Comparison of ENCODE assay signal across 27 cellular contexts in the genomic region with DNA sequence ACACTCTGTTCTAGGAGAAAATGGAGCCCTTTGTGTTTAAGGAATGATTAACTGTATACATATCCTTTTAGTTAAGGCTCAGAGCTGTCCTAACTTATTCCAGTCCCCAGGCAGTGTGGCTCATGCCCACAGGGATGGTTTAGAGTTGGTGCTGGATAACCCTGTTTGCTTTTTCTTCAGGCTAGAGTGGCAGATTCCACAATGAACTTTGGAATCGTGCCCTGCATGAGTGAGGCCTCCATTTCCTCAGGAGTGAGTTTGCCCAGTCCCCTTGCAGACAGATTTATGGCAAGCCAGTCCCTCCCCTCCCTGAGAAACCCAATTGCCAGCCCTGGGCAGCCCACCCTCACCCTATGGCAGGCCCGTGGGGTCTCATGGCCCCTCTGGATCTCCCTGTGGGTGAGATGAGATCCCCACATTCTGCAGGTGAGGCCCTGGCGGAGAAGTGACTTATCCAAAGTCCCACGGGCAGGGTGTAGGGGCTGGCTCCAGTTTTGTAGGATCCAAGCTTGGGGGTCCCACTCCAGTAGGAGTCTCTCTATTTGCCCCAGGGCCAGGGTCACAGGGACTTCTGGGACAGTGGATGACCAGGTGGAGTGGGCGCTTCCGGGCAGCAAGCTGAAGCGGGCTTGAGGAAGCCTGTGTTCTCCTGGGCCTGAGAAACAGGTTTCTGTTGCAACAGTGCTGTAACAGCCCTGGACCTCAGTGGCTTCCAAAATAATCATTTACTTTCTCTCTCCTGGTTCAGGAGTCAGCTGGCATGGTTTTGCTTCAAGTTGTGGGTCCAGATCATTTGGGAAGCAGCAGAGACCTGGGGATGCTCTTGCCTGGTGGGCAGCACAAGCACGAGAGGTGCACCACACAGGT. TPM values are rescaled to one million over a fixed set of nuclear protein-coding genes. Genes with fewer than 3 reads are reported as not detected.
A peak's percentile ranks its signal among the peaks of the same experiment; 100 is the strongest.
DNase-seq lines count a peak whose midpoint lies in the region; ATAC-seq, FAIRE-seq and TF ChIP-seq lines count a peak whose summit lies in the region.
"Had no signal": no experiment of that assay in that cellular context is flagged by ENCODE, and none has a peak within 500 bp of the region (broad histone marks: within the 10 kb centered on the region; RNA-seq: fewer than 3 reads in every experiment).

No MANE protein-coding gene starts in this region.

- BruUV-seq in K562 (replicated peaks; lab: Mats Ljungman, UMichigan), result no TSS peak

- no peak for DNase-seq in K562 (ENCODE audit: extremely low read depth in 1 of 4, low spot score in 3 of 4)
- peak; percentile 43 for DNase-seq in islet precursor cell
- DNase-seq in trophoblast cell, result peak in 1 of 2 donors; percentile 25
- no peak for DNase-seq in D721Med (ENCODE audit: insufficient read length, low spot score)
- DNase-seq in dedifferentiated amniotic fluid mesenchymal stem cell (ENCODE audit: extremely low spot score), result no peak
- no peak for DNase-seq in NCI-H1436 (lab: John Stamatoyannopoulos, UW)
- DNase-seq: activated CD4-positive, alpha-beta memory T cell treated with anti-CD3 and anti-CD28 coated beads for 36 hours; activated CD4-positive, alpha-beta T cell treated with anti-CD3 and anti-CD28 coated beads for 1 hour; activated CD8-positive, alpha-beta memory T cell treated with anti-CD3 and anti-CD28 coated beads, Interleukin-2, amount 50 U/mL, for 48 hours; activated naive CD4-positive, alpha-beta T cell treated with anti-CD3 and anti-CD28 coated beads, Interleukin-2, amount 50 U/mL, for 16 hours; CD4-positive, alpha-beta memory T cell; DMS153; HCEC 1CT; kidney glomerular epithelial cell; NCI-H1092; NCI-H1694 treated with DMSO at 0.1 percent for 48 hours; NCI-H446 treated with DMSO at 0.1 percent for 48 hours; NCI-H774; SIG-M5; spleen; stimulated activated CD8-positive, alpha-beta memory T cell treated with anti-CD3 and anti-CD28 coated beads, Interleukin-4, amount 100 ng/mL, for 48 hours; stimulated activated naive CD8-positive, alpha-beta T cell treated with anti-CD3 and anti-CD28 coated beads, Interleukin-15, amount 100 ng/mL, for 72 hours had no signal

- H3K27me3 ChIP-seq in K562 (ENCODE audit: control insufficient read depth in 2 of 2, insufficient read depth in 2 of 2, low read length in 2 of 2) (no peaks in the 10 kb centered on the region), trophoblast cell (ENCODE audit: insufficient read depth, low read length) (no peaks in the 10 kb centered on the region), gastroesophageal sphincter (no peaks in the 10 kb centered on the region)
- H3K27me3 ChIP-seq: spleen had no signal

- POLR2A ChIA-PET in K562 (lab: Yijun Ruan, JAX), result interaction anchor here (1.5 kb wide), 1 partner anchor 9 kb away, joined by 5 read pairs; a partner anchor contains a TSS

- no peak for TF ChIP-seq CTCF in C4-2B (conservative IDR thresholded peaks at IDR 0.05)
- no peak for TF ChIP-seq CTCF in K562 (IDR thresholded peaks at IDR 0.05 in 2 of 3, conservative IDR thresholded peaks at IDR 0.05 in 1 of 3; ENCODE audit: insufficient read depth in 2 of 3, low read depth in 1 of 3, low read length in 3 of 3)
- no peak for TF ChIP-seq CTCF in D721Med (IDR thresholded peaks at IDR 0.05; ENCODE audit: insufficient read depth, missing control alignments)
- TF ChIP-seq CTCF in gastroesophageal sphincter (IDR thresholded peaks at IDR 0.05), result no peak

- TF ChIP-seq EP300 in K562 (IDR thresholded peaks at IDR 0.05; ENCODE audit: low read length) (no peak), gastroesophageal sphincter (IDR thresholded peaks at IDR 0.05) (no peak)

- H4K12ac ChIP-seq in trophoblast cell (ENCODE audit: low read depth, low read length), result no peak overlapping the region

- no peak overlapping the region for H3K14ac ChIP-seq in trophoblast cell (ENCODE audit: low read length)

- H3K4me1 ChIP-seq in K562 (replicated peaks in 1 of 2; ENCODE audit: control insufficient read depth in 2 of 2, insufficient read depth in 2 of 2, low read length in 2 of 2) (peaks cover 11 to 25% of the 10 kb centered on the region in 2 experiments; a peak in 4 of 5 replicates), trophoblast cell (ENCODE audit: control insufficient read depth in 1 of 2, insufficient read depth in 2 of 2, low read length in 2 of 2) (peaks cover 0 to 10% of the 10 kb centered on the region in 2 experiments), gastroesophageal sphincter (no peaks in the 10 kb centered on the region)
- H3K4me1 ChIP-seq: spleen had no signal

- H3K9me3 ChIP-seq in K562 (replicated peaks; ENCODE audit: control insufficient read depth, insufficient read depth, low read depth, low read length) (no peaks in the 10 kb centered on the region), trophoblast cell (ENCODE audit: insufficient read depth, low read depth, low read length) (no peaks in the 10 kb centered on the region), gastroesophageal sphincter (no peaks in the 10 kb centered on the region)
- H3K9me3 ChIP-seq: spleen had no signal

- H4K20me1 ChIP-seq in K562 (replicated peaks; ENCODE audit: control insufficient read depth, insufficient read depth, low read length), result no peaks in the 10 kb centered on the region

- TF ChIP-seq POLR2A in K562 (conservative IDR thresholded peaks at IDR 0.05), result no peak
- no peak for TF ChIP-seq POLR2A in gastroesophageal sphincter (IDR thresholded peaks at IDR 0.05)

- no peak for FAIRE-seq in K562 (lab: Jason Lieb, UNC)
- FAIRE-seq in D721Med (lab: Jason Lieb, UNC), result no peak
- FAIRE-seq: endothelial cell of umbilical vein, RCC 7860 had no signal

- no peak overlapping the region for H2BK120ac ChIP-seq in trophoblast cell (ENCODE audit: insufficient read depth, low read length, poor library complexity)

- H3K79me1 ChIP-seq in trophoblast cell (ENCODE audit: low read length), result no peaks in the 10 kb centered on the region

- no peaks in the 10 kb centered on the region for H3K79me2 ChIP-seq in K562 (ENCODE audit: control insufficient read depth, insufficient read depth, low read length)
- no peaks in the 10 kb centered on the region for H3K79me2 ChIP-seq in trophoblast cell (ENCODE audit: control insufficient read depth, insufficient read depth, low read length, poor library complexity)

- ATAC-seq in K562, result no peak
- no peak for ATAC-seq in gastroesophageal sphincter
- ATAC-seq: natural killer cell treated with Interleukin-12 subunit alpha and Interleukin-12 subunit beta and Interleukin-15 and Interleukin-18, amount 100 ng/mL, for 72 hours; stimulated activated naive CD8-positive, alpha-beta T cell treated with anti-CD3 and anti-CD28 coated beads, Interleukin-15, amount 100 ng/mL, for 72 hours had no signal

- H3K9ac ChIP-seq in K562 (ENCODE audit: insufficient read depth in 1 of 2, low read depth in 2 of 2, low read length in 2 of 2) (peak overlapping the region in 1 of 2 experiments; percentile 51; a peak in 1 of 4 replicates), trophoblast cell (ENCODE audit: low read length) (no peak overlapping the region)

- no peak overlapping the region for H2BK12ac ChIP-seq in trophoblast cell (ENCODE audit: low read length)

- TF ChIP-seq RAD21 in K562 (CRISPR knock-in tag; conservative IDR thresholded peaks at IDR 0.05 in 1 of 2, IDR thresholded peaks at IDR 0.05 in 1 of 2), result no peak

- H2AFZ ChIP-seq in K562 (ENCODE audit: low read depth, low read length) (peak overlapping the region; percentile 83; the same call in 1 of the 2 replicates), trophoblast cell (ENCODE audit: insufficient read depth, low read length, poor library complexity) (no peak overlapping the region)

- H3K36me3 ChIP-seq in K562 (ENCODE audit: control insufficient read depth, insufficient read depth, low read length) (no peaks in the 10 kb centered on the region), trophoblast cell (ENCODE audit: control insufficient read depth in 1 of 2, insufficient read depth in 2 of 2, low read length in 2 of 2) (no peaks in the 10 kb centered on the region), gastroesophageal sphincter (no peaks in the 10 kb centered on the region)
- H3K36me3 ChIP-seq: spleen had no signal

- intact Hi-C loops in K562 (cut with micrococcal nuclease), result no loop called here

- peak overlapping the region; percentile 41 for H4K91ac ChIP-seq in trophoblast cell (ENCODE audit: low read depth, low read length)

- H4K8ac ChIP-seq in trophoblast cell (ENCODE audit: low read depth, low read length), result no peak overlapping the region

- no peak overlapping the region for H3K4ac ChIP-seq in trophoblast cell (ENCODE audit: low read depth, low read length)

- H2AK5ac ChIP-seq in trophoblast cell (ENCODE audit: low read length), result no peak overlapping the region

- CTCF ChIA-PET in K562 (lab: Yijun Ruan, JAX; ENCODE audit: low intra/inter-chr PET ratio), result no interaction called here

- no peak overlapping the region for H3K18ac ChIP-seq in trophoblast cell (ENCODE audit: low read length)

- in situ Hi-C loops in K562 (cut with MboI), result no loop called here

- no peak overlapping the region for H3K4me2 ChIP-seq in K562 (ENCODE audit: insufficient read depth, low read length)
- H3K4me2 ChIP-seq in trophoblast cell (ENCODE audit: low read length), result no peak overlapping the region

- H2BK5ac ChIP-seq in trophoblast cell (ENCODE audit: low read depth, low read length, poor library complexity), result no peak overlapping the region

- no peaks in the 10 kb centered on the region for H3K9me1 ChIP-seq in K562 (ENCODE audit: control insufficient read depth, insufficient read depth, low read length)

- H3K27ac ChIP-seq in C4-2B (peak overlapping the region; percentile 26), K562 (ENCODE audit: extremely low read depth, low read depth, low read length) (no peak overlapping the region), trophoblast cell (ENCODE audit: low read depth, low read length) (no peak overlapping the region), gastroesophageal sphincter (no peak overlapping the region)
- H3K27ac ChIP-seq: spleen had no signal

- no peak overlapping the region for H3K4me3 ChIP-seq in K562
- no peak overlapping the region for H3K4me3 ChIP-seq in trophoblast cell (ENCODE audit: low read depth, low read length)
- H3K4me3 ChIP-seq in gastroesophageal sphincter, result no peak overlapping the region
- H3K4me3 ChIP-seq: spleen had no signal

- WGBS in K562 (ENCODE audit: insufficient coverage, low coverage, missing lambda C conversion rate), result 60% methylated on average over 8 of the region's 8 CpGs
- WGBS in trophoblast cell (ENCODE audit: extremely low coverage, insufficient coverage, insufficient read length), result no CpG with 5 or more reads among the region's 8 CpGs
- WGBS in gastroesophageal sphincter (ENCODE audit: low coverage in 1 of 2), 2 donors, result 20% methylated on average over 1 of the region's 8 CpGs; no CpG with 5 or more reads in 1 of the 2 donors

- H3K23ac ChIP-seq in trophoblast cell (ENCODE audit: low read length), result no peak overlapping the region

RNA-seq across cellular contexts. Expression of a gene that starts 9.0 kb away (rescaled TPM):
- 9.9 and 40.2 TPM in 2 replicates for total RNA-seq in K562 (2011; cell fraction: chromatin; rRNA removed; ENCODE audit: low replicate concordance)
- 75.5 and 100 TPM in 2 replicates for total RNA-seq in K562 (2011; cell fraction: nucleolus; rRNA removed)
- total RNA-seq in K562 (2011; cell fraction: nucleoplasm; rRNA removed), result 30.5 and 32.2 TPM in 2 replicates
- 112 and 115 TPM in 2 replicates for total RNA-seq in K562 (2014; rRNA removed)
- 3.2 and 5.0 TPM in 2 replicates for total RNA-seq in K562 (2014; rRNA removed; fragmentation: Illumina TruSeq; extraction: Trizol)
- total RNA-seq in K562 (2015; rRNA removed; fragmentation: Illumina TruSeq; extraction: Trizol), result 18.5 and 21.3 TPM in 2 replicates
- 79.9 and 82.9 TPM in 2 replicates for total RNA-seq in K562 (2021)
- 13.7 and 19.5 TPM in 2 replicates for polyA plus RNA-seq in K562 (2011; rRNA removed)
- 22.6 and 106 TPM in 2 replicates for polyA plus RNA-seq in K562 (2011; cell fraction: cytosol; rRNA removed)
- polyA plus RNA-seq in K562 (2011; cell fraction: nucleus; rRNA removed), result 73.7 and 157 TPM in 2 replicates
- polyA plus RNA-seq in K562 (2012), result 39.2 and 59.3 TPM in 2 replicates
- 4.0 and 11.3 TPM in 2 replicates for polyA plus RNA-seq in K562 (2014; fragmentation: Illumina TruSeq; extraction: Trizol)
- 1 to 10 TPM in 1 of 2 experiments, under 1 TPM in 1; 0.41 to 1.4 TPM for polyA plus RNA-seq in K562 (2014; fragmentation: Nextera tagmentation; extraction: Ambion mirVana)
- 89.4 and 98.3 TPM in 2 replicates for polyA plus RNA-seq in K562 (2014; rRNA removed)
- 1.0 and 2.8 TPM in 2 replicates for polyA minus RNA-seq in K562 (2011; rRNA and poly(A)+ RNA removed)
- 9.5 and 13.7 TPM in 2 replicates for polyA minus RNA-seq in K562 (2011; cell fraction: cytosol; rRNA and poly(A)+ RNA removed)
- polyA minus RNA-seq in K562 (2011; cell fraction: nucleus; rRNA and poly(A)+ RNA removed), result 17.2 and 17.6 TPM in 2 replicates
- 13.7 and 13.9 TPM in 2 replicates for polyA plus RNA-seq in trophoblast cell (2013)
- total RNA-seq in gastroesophageal sphincter, result 10 to 100 TPM; 15.3 to 25.8 (median 21.6) TPM

RNA-seq across cellular contexts. Expression of a gene that starts 34.1 kb away (rescaled TPM):
- total RNA-seq in K562 (2011; cell fraction: chromatin; rRNA removed; ENCODE audit: low replicate concordance), result 126 and 193 TPM in 2 replicates
- 95.3 and 108 TPM in 2 replicates for total RNA-seq in K562 (2011; cell fraction: nucleolus; rRNA removed)
- total RNA-seq in K562 (2011; cell fraction: nucleoplasm; rRNA removed), result 134 and 160 TPM in 2 replicates
- 188 and 201 TPM in 2 replicates for total RNA-seq in K562 (2014; rRNA removed)
- total RNA-seq in K562 (2014; rRNA removed; fragmentation: Illumina TruSeq; extraction: Trizol), result 450 and 500 TPM in 2 replicates
- 331 and 336 TPM in 2 replicates for total RNA-seq in K562 (2015; rRNA removed; fragmentation: Illumina TruSeq; extraction: Trizol)
- total RNA-seq in K562 (2021), result 398 and 422 TPM in 2 replicates
- 139 and 166 TPM in 2 replicates for polyA plus RNA-seq in K562 (2011; rRNA removed)
- polyA plus RNA-seq in K562 (2011; cell fraction: cytosol; rRNA removed), result 67.4 and 154 TPM in 2 replicates
- 117 and 202 TPM in 2 replicates for polyA plus RNA-seq in K562 (2011; cell fraction: nucleus; rRNA removed)
- polyA plus RNA-seq in K562 (2012), result 354 and 375 TPM in 2 replicates
- 379 and 424 TPM in 2 replicates for polyA plus RNA-seq in K562 (2014; fragmentation: Illumina TruSeq; extraction: Trizol)
- 100 to 1,000 TPM; 208 to 250 TPM for polyA plus RNA-seq in K562 (2014; fragmentation: Nextera tagmentation; extraction: Ambion mirVana)
- polyA plus RNA-seq in K562 (2014; rRNA removed), result 198 and 219 TPM in 2 replicates
- polyA minus RNA-seq in K562 (2011; rRNA and poly(A)+ RNA removed), result 177 and 198 TPM in 2 replicates
- 116 and 122 TPM in 2 replicates for polyA minus RNA-seq in K562 (2011; cell fraction: cytosol; rRNA and poly(A)+ RNA removed)
- 47.5 and 87.7 TPM in 2 replicates for polyA minus RNA-seq in K562 (2011; cell fraction: nucleus; rRNA and poly(A)+ RNA removed)
- 201 and 203 TPM in 2 replicates for polyA plus RNA-seq in trophoblast cell (2013)
- total RNA-seq in gastroesophageal sphincter, result 100 to 1,000 TPM; 199 to 283 (median 249) TPM
